8 cellular contexts compared by ENCODE assay signal in the genomic region with DNA sequence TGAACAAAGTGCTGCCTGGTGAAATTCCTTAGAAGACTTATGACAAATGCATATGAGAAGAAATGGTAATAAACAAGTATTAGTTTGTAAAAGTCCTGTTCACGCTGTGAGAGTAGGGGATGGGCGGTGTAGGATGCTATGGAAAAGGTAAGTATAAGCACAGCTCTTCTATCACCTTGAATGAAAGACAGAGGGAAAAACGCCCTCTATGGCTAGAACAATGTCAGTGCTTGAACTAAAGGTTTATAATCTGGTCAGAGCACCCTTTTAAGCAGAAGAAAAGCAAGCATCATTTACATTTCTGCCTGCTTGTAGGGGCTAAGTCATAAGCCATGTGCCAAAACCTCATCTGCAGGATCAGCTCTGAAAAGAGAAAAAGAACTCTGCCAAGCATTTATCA.
A peak's percentile ranks its signal among the peaks of the same experiment; 100 is the strongest.
DNase-seq lines count a peak whose midpoint lies in the region; ATAC-seq and TF ChIP-seq lines count a peak whose summit lies in the region.

No MANE protein-coding gene starts in this region.

- DNase-seq in Calu3 (no peak), amniotic epithelial cell (ENCODE audit: low read depth) (peak; percentile 66), lower lobe of right lung (no peak), dedifferentiated amniotic fluid mesenchymal stem cell (ENCODE audit: extremely low spot score) (no peak), neuronal stem cell (ENCODE audit: low spot score) (no peak)
- no peak for DNase-seq in stimulated activated naive CD4-positive, alpha-beta T cell treated with Interleukin-2 at 50 U/mL for 16 hours (lab: John Stamatoyannopoulos, UW)

- no peaks in the 10 kb centered on the region for H3K9me3 ChIP-seq in lower lobe of right lung
- no peaks in the 10 kb centered on the region for H3K9me3 ChIP-seq in neuronal stem cell (replicated peaks in 1 of 2; ENCODE audit: control insufficient read depth in 2 of 2, insufficient read depth in 1 of 2, low read depth in 1 of 2, low read length in 2 of 2)

- H3K27me3 Mint-ChIP-seq in Calu3 (ENCODE audit: unreplicated experiment), result no peaks in the 10 kb centered on the region

- no peak overlapping the region for H2AFZ ChIP-seq in neuronal stem cell (ENCODE audit: low read length)

- no peak overlapping the region for H3K14ac ChIP-seq in neuronal stem cell (ENCODE audit: low read length)

- peaks cover 13% of the 10 kb centered on the region for H3K4me1 Mint-ChIP-seq in Calu3 (ENCODE audit: low read depth, unreplicated experiment)

- no peak overlapping the region for H3K9ac ChIP-seq in neuronal stem cell (ENCODE audit: low read depth, low read length, poor library complexity)

- H3K27ac ChIP-seq in lower lobe of right lung (no peak overlapping the region), neuronal stem cell (replicated peaks; ENCODE audit: low read length) (no peak overlapping the region)

- no CpG with 5 or more reads among the region's 3 CpGs for WGBS in neuronal stem cell (ENCODE audit: extremely low coverage in 2 of 2, insufficient read length in 2 of 2, insufficient replicate concordance in 1 of 2), 2 donors

- H2BK15ac ChIP-seq in neuronal stem cell (ENCODE audit: low read length), result no peak overlapping the region

- H2BK5ac ChIP-seq in neuronal stem cell (ENCODE audit: low read length), result no peak overlapping the region

- no peak overlapping the region for H3K4me2 ChIP-seq in neuronal stem cell (ENCODE audit: insufficient read depth, low read length, poor library complexity, severe bottlenecking)

- TF ChIP-seq CTCF in Calu3 (IDR thresholded peaks at IDR 0.05; ENCODE audit: unreplicated experiment) (peak; percentile 30), lower lobe of right lung (IDR thresholded peaks at IDR 0.05) (peak; percentile 23)

- H2BK120ac ChIP-seq in neuronal stem cell (ENCODE audit: low read depth, low read length), result no peak overlapping the region

- intact Hi-C loops in Calu3 (cut with micrococcal nuclease; ENCODE audit: unreplicated experiment) (loop anchor here (2.0 to 10.0 kb wide), 2 partner anchors 61 to 351 kb away; no protein-coding TSS in a partner anchor), lower lobe of right lung (cut with DNase I) (no loop called here)

- no peak overlapping the region for H2AK5ac ChIP-seq in neuronal stem cell (ENCODE audit: low read depth, low read length)

- no TSS peak for BruUV-seq in Calu3 (replicated peaks; lab: Mats Ljungman, UMichigan)

- H3K4me3 Mint-ChIP-seq in Calu3 (ENCODE audit: low read depth, unreplicated experiment), result no peak overlapping the region

- H3K23ac ChIP-seq in neuronal stem cell (ENCODE audit: low read depth, low read length, poor library complexity), result no peak overlapping the region

- H3K4me1 ChIP-seq in lower lobe of right lung, result peaks cover 29% of the 10 kb centered on the region
- H3K4me1 ChIP-seq in neuronal stem cell (ENCODE audit: control insufficient read depth in 2 of 2, insufficient read depth in 1 of 2, low read depth in 1 of 2, low read length in 2 of 2), result no peaks in the 10 kb centered on the region

- no peaks in the 10 kb centered on the region for H3K9me3 Mint-ChIP-seq in Calu3 (ENCODE audit: low read depth, unreplicated experiment)

- no peak overlapping the region for H4K91ac ChIP-seq in neuronal stem cell (ENCODE audit: low read depth, low read length, poor library complexity)

- no peak overlapping the region for H4K8ac ChIP-seq in neuronal stem cell (ENCODE audit: low read depth, low read length)

- no peak overlapping the region for H3K18ac ChIP-seq in neuronal stem cell (ENCODE audit: low read length)

- ATAC-seq in lower lobe of right lung (no peak), GM21381 (IDR thresholded peaks at IDR 0.05; ENCODE audit: unreplicated experiment) (no peak)

- H3K36me3 Mint-ChIP-seq in Calu3 (ENCODE audit: insufficient read depth, unreplicated experiment), result peaks cover 4% of the 10 kb centered on the region

- peaks cover 2% of the 10 kb centered on the region for H3K79me1 ChIP-seq in neuronal stem cell (ENCODE audit: low read depth, low read length)

- peak; percentile 55; the same call in 1 of the 2 replicates for TF ChIP-seq RAD21 in Ishikawa (IDR thresholded peaks at IDR 0.05; ENCODE audit: low read depth)

- no peak overlapping the region for H3K4ac ChIP-seq in neuronal stem cell (ENCODE audit: low read length)

- H3K36me3 ChIP-seq in lower lobe of right lung (no peaks in the 10 kb centered on the region), neuronal stem cell (replicated peaks in 1 of 2; ENCODE audit: control insufficient read depth in 2 of 2, insufficient read depth in 2 of 2, low read length in 2 of 2) (no peaks in the 10 kb centered on the region)

- H3K4me3 ChIP-seq in lower lobe of right lung (no peak overlapping the region), neuronal stem cell (ENCODE audit: low read length in 2 of 2) (no peak overlapping the region)

- no peak overlapping the region for H2BK12ac ChIP-seq in neuronal stem cell (ENCODE audit: low read length)

- H3K27me3 ChIP-seq in lower lobe of right lung (ENCODE audit: low read depth) (no peaks in the 10 kb centered on the region), neuronal stem cell (ENCODE audit: control insufficient read depth in 3 of 3, insufficient read depth in 3 of 3, low read depth in 1 of 3, low read length in 3 of 3) (no peaks in the 10 kb centered on the region)

- CTCF ChIA-PET in Calu3 (lab: Charles Lee), result interaction anchor here (0.7 to 1.7 kb wide), 7 partner anchors 37 to 214 kb away, joined by 3 to 11 read pairs (median 4); no protein-coding TSS in a partner anchor

- no peak for TF ChIP-seq EP300 in Ishikawa (IDR thresholded peaks at IDR 0.05; ENCODE audit: borderline replicate concordance)

- H3K27ac Mint-ChIP-seq in Calu3 (ENCODE audit: unreplicated experiment), result no peak overlapping the region

TF ChIP-seq in Ishikawa, 13 proteins besides CTCF, POLR2A, EP300 and RAD21:
- TF ChIP-seq, protein P1, sequence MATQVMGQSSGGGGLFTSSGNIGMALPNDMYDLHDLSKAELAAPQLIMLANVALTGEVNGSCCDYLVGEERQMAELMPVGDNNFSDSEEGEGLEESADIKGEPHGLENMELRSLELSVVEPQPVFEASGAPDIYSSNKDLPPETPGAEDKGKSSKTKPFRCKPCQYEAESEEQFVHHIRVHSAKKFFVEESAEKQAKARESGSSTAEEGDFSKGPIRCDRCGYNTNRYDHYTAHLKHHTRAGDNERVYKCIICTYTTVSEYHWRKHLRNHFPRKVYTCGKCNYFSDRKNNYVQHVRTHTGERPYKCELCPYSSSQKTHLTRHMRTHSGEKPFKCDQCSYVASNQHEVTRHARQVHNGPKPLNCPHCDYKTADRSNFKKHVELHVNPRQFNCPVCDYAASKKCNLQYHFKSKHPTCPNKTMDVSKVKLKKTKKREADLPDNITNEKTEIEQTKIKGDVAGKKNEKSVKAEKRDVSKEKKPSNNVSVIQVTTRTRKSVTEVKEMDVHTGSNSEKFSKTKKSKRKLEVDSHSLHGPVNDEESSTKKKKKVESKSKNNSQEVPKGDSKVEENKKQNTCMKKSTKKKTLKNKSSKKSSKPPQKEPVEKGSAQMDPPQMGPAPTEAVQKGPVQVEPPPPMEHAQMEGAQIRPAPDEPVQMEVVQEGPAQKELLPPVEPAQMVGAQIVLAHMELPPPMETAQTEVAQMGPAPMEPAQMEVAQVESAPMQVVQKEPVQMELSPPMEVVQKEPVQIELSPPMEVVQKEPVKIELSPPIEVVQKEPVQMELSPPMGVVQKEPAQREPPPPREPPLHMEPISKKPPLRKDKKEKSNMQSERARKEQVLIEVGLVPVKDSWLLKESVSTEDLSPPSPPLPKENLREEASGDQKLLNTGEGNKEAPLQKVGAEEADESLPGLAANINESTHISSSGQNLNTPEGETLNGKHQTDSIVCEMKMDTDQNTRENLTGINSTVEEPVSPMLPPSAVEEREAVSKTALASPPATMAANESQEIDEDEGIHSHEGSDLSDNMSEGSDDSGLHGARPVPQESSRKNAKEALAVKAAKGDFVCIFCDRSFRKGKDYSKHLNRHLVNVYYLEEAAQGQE (IDR thresholded peaks at IDR 0.05; ENCODE audit: low read depth), result no peak
- TF ChIP-seq TEAD4 (IDR thresholded peaks at IDR 0.05) (no peak), NFIC (IDR thresholded peaks at IDR 0.05) (no peak), FOXM1 (IDR thresholded peaks at IDR 0.05; ENCODE audit: borderline replicate concordance, low read depth) (no peak), YY1 (IDR thresholded peaks at IDR 0.05; ENCODE audit: low read depth) (no peak), EGR1 (IDR thresholded peaks at IDR 0.05) (no peak), CEBPB (IDR thresholded peaks at IDR 0.05) (no peak), ZBTB7A (IDR thresholded peaks at IDR 0.05; ENCODE audit: low read depth) (no peak), CREB1 (IDR thresholded peaks at IDR 0.05; ENCODE audit: low read depth) (no peak), TCF12 (IDR thresholded peaks at IDR 0.05; ENCODE audit: low read depth) (no peak), TAF1 (IDR thresholded peaks at IDR 0.05; ENCODE audit: low read depth) (no peak)
- TF ChIP-seq, protein P2, sequence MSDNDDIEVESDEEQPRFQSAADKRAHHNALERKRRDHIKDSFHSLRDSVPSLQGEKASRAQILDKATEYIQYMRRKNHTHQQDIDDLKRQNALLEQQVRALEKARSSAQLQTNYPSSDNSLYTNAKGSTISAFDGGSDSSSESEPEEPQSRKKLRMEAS (IDR thresholded peaks at IDR 0.05), result no peak
- TF ChIP-seq, protein P3, sequence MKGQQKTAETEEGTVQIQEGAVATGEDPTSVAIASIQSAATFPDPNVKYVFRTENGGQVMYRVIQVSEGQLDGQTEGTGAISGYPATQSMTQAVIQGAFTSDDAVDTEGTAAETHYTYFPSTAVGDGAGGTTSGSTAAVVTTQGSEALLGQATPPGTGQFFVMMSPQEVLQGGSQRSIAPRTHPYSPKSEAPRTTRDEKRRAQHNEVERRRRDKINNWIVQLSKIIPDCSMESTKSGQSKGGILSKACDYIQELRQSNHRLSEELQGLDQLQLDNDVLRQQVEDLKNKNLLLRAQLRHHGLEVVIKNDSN (IDR thresholded peaks at IDR 0.05), result no peak
